17 cellular contexts compared by ENCODE assay signal in the genomic region with DNA sequence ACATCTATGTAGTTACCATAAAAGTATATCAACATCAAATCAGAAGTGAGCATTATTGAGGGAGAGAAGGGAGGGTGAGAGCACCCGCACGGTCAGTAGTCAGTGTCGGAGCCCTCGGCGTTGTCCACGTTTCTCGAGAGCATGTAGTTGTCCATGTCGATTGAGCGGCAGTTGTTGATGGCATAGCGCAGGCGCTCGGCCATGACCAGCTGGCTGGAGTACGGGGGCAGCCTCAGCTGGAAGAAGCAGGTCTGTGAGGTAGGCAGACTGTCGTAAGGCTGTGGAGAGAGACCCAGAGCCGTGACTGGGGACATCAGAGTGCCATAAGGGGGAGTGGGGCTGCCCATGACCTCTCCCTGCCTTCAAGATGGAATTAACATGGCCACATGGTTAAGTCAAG. TPM values are rescaled to one million over a fixed set of nuclear protein-coding genes. Genes with fewer than 3 reads are reported as not detected.
DNase-seq lines count a peak whose midpoint lies in the region; ATAC-seq and TF ChIP-seq lines count a peak whose summit lies in the region.
"Had no signal": no experiment of that assay in that cellular context is flagged by ENCODE, and none has a peak within 500 bp of the region (broad histone marks: within the 10 kb centered on the region; RNA-seq: fewer than 3 reads in every experiment).

No MANE protein-coding gene starts in this region.

- H3K4me3 ChIP-seq in mesenchymal stem cell (ENCODE audit: insufficient read depth in 1 of 2, low read depth in 1 of 2, low read length in 2 of 2): no peak overlapping the region
- H3K4me3 ChIP-seq: GM12878, MG63 had no signal

- peak overlapping the region; percentile 93 for H3K27ac ChIP-seq in VCaP
- H3K27ac ChIP-seq in mesenchymal stem cell (ENCODE audit: low read length, poor library complexity, severe bottlenecking): no peak overlapping the region
- peak overlapping the region; percentile 98 for H3K27ac ChIP-seq in temporal lobe (ENCODE audit: low read depth, low read length)

- H2AK5ac ChIP-seq in mesenchymal stem cell (ENCODE audit: low read length, severe bottlenecking): no peak overlapping the region

- WGBS in mesenchymal stem cell: 97% methylated on average over 15 of the region's 15 CpGs

- CTCF ChIA-PET in activated CD8-positive, alpha-beta memory T cell treated with anti-CD3 and anti-CD28 coated beads, Interleukin-2, amount 10 ng/mL, durations not matched to agents 7 days and 5 days (lab: Charles Lee): interaction anchor here (0.9 to 11.6 kb wide), 16 partner anchors 8 to 544 kb away, joined by 3 to 151 read pairs (median 8); partner anchors contain the start of genes DAPK2 and FBXL22

- no peak overlapping the region for H3K18ac ChIP-seq in mesenchymal stem cell (ENCODE audit: low read depth in 1 of 2, low read length in 2 of 2)

- no peak overlapping the region for H3K23ac ChIP-seq in mesenchymal stem cell (ENCODE audit: low read length in 2 of 2)

- H3K27me3 Mint-ChIP-seq in activated CD8-positive, alpha-beta memory T cell treated with anti-CD3 and anti-CD28 coated beads, Interleukin-2, amount 10 ng/mL, durations not matched to agents 7 days and 5 days: no peaks in the 10 kb centered on the region

- H3K27ac Mint-ChIP-seq in activated CD8-positive, alpha-beta memory T cell treated with anti-CD3 and anti-CD28 coated beads, Interleukin-2, amount 10 ng/mL, durations not matched to agents 7 days and 5 days: peak overlapping the region; percentile 31

- H3K36me3 ChIP-seq in mesenchymal stem cell (ENCODE audit: control insufficient read depth in 1 of 2, insufficient read depth in 2 of 2, low read depth in 1 of 2, low read length in 2 of 2): peaks cover 45 to 48% of the 10 kb centered on the region in 2 experiments

- peaks cover 47% of the 10 kb centered on the region for H3K4me1 Mint-ChIP-seq in activated CD8-positive, alpha-beta memory T cell treated with anti-CD3 and anti-CD28 coated beads, Interleukin-2, amount 10 ng/mL, durations not matched to agents 7 days and 5 days

- H3K9me3 ChIP-seq in mesenchymal stem cell (ENCODE audit: control insufficient read depth, low read length): no peaks in the 10 kb centered on the region
- H3K9me3 ChIP-seq: MG63 had no signal

- H3K4me3 Mint-ChIP-seq in activated CD8-positive, alpha-beta memory T cell treated with anti-CD3 and anti-CD28 coated beads, Interleukin-2, amount 10 ng/mL, durations not matched to agents 7 days and 5 days: no peak overlapping the region

- H2BK120ac ChIP-seq in mesenchymal stem cell (ENCODE audit: low read depth, low read length): no peak overlapping the region

- TF ChIP-seq CTCF in VCaP (conservative IDR thresholded peaks at IDR 0.05): no peak
- no peak for TF ChIP-seq CTCF in GM20000 (IDR thresholded peaks at IDR 0.05; ENCODE audit: extremely low read depth, missing control alignments)

- no peak overlapping the region for H3K4ac ChIP-seq in mesenchymal stem cell (ENCODE audit: low read depth in 1 of 2, low read length in 2 of 2)

- no peak overlapping the region for H3K4me2 ChIP-seq in mesenchymal stem cell (ENCODE audit: low read length, poor library complexity, severe bottlenecking)

- no peak overlapping the region for H2BK12ac ChIP-seq in mesenchymal stem cell (ENCODE audit: low read length in 2 of 2)

- H3K36me3 Mint-ChIP-seq in activated CD8-positive, alpha-beta memory T cell treated with anti-CD3 and anti-CD28 coated beads, Interleukin-2, amount 10 ng/mL, durations not matched to agents 7 days and 5 days: peaks cover 8% of the 10 kb centered on the region

- H2BK15ac ChIP-seq in mesenchymal stem cell (ENCODE audit: low read depth, poor library complexity, severe bottlenecking): no peak overlapping the region

- no peak overlapping the region for H2BK5ac ChIP-seq in mesenchymal stem cell (ENCODE audit: low read depth, low read length, poor library complexity, severe bottlenecking)

- no peaks in the 10 kb centered on the region for H3K9me3 Mint-ChIP-seq in activated CD8-positive, alpha-beta memory T cell treated with anti-CD3 and anti-CD28 coated beads, Interleukin-2, amount 10 ng/mL, durations not matched to agents 7 days and 5 days (ENCODE audit: low read depth)

- H3K14ac ChIP-seq in mesenchymal stem cell (ENCODE audit: low read length in 2 of 2): no peak overlapping the region

- peak overlapping the region; percentile 83 for H3K9ac ChIP-seq in mesenchymal stem cell (ENCODE audit: low read length)

- H4K8ac ChIP-seq in mesenchymal stem cell (ENCODE audit: low read length): peak overlapping the region; percentile 35

- H3K27me3 ChIP-seq in mesenchymal stem cell (ENCODE audit: control insufficient read depth in 1 of 2, insufficient read depth in 1 of 2, low read length in 2 of 2): no peaks in the 10 kb centered on the region
- H3K27me3 ChIP-seq: MG63 had no signal

- DNase-seq in activated CD8-positive, alpha-beta memory T cell treated with anti-CD3 and anti-CD28 coated beads, Interleukin-2, amount 10 ng/mL, durations not matched to agents 7 days and 5 days: no peak
- no peak for DNase-seq in activated CD8-positive, alpha-beta memory T cell treated with anti-CD3 and anti-CD28 coated beads, Interleukin-2, amount 50 U/mL, for 4 hours
- DNase-seq in mesenchymal stem cell (no peak), GM20000 (ENCODE audit: low spot score) (no peak)
- DNase-seq in stimulated activated CD4-positive, alpha-beta T cell treated with anti-CD3 and anti-CD28 coated beads, Interleukin-4, amount 100 ng/mL, for 24 hours: no peak
- DNase-seq: GDM1, GOT3, Karpas-422, MG63, NCI-H1092, NCI-H2081 treated with DMSO at 0.1 percent for 48 hours, NCI-H510A had no signal

- no peak overlapping the region for H2AFZ ChIP-seq in mesenchymal stem cell (ENCODE audit: low read depth, low read length)

- H3K79me1 ChIP-seq in mesenchymal stem cell (replicated peaks; ENCODE audit: low read length, poor library complexity, severe bottlenecking): no peaks in the 10 kb centered on the region

- ATAC-seq in activated CD8-positive, alpha-beta memory T cell treated with anti-CD3 and anti-CD28 coated beads, Interleukin-2, amount 10 ng/mL, durations not matched to agents 7 days and 5 days: no peak
- ATAC-seq in HG03565 (IDR thresholded peaks at IDR 0.05; ENCODE audit: unreplicated experiment): no peak
- ATAC-seq: GM12878 had no signal

- peaks cover 16% of the 10 kb centered on the region for H3K4me1 ChIP-seq in mesenchymal stem cell (ENCODE audit: control insufficient read depth, insufficient read depth, low read depth, low read length)

- H4K91ac ChIP-seq in mesenchymal stem cell (ENCODE audit: low read length): no peak overlapping the region

RNA-seq across cellular contexts. Expression of gene FBXL22, which starts 11.8 kb away (rescaled TPM):
- under 1 TPM; 0.56 to 0.85 TPM for total RNA-seq in activated CD8-positive, alpha-beta memory T cell treated with anti-CD3 and anti-CD28 coated beads, Interleukin-2, amount 10 ng/mL, durations not matched to agents 7 days and 5 days
- 0.11 TPM for polyA plus RNA-seq in mesenchymal stem cell (2013, experiment 1 of 2)
- 0.10 TPM for polyA plus RNA-seq in mesenchymal stem cell (2013, experiment 2 of 2)
- 0.74 TPM for total RNA-seq in temporal lobe
- total RNA-seq: A172 had no signal
